8 cellular contexts compared by ENCODE assay signal in the genomic region with DNA sequence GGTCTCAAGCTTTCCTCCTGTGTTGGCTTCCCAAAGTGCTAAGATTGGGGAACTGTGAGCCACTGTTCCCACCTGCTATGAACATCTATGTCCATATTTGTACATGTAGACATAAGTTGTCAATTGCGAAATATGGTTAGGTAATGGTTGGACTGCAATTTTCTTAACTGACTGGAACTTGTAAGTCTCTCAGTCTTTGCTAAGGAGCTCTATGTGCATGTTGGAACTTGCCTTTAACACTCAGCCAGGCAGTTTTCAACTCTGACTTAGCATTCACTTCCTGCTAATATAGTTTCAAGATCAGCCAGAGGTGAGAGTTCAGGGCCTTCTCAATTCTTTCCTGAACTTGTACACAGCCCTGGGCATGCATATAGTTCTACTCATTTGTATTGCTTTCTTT. TPM values are rescaled to one million over a fixed set of nuclear protein-coding genes. Genes with fewer than 3 reads are reported as not detected.
A peak's percentile ranks its signal among the peaks of the same experiment; 100 is the strongest.
DNase-seq lines count a peak whose midpoint lies in the region; ATAC-seq and TF ChIP-seq lines count a peak whose summit lies in the region.

No MANE protein-coding gene starts in this region.

- no peak overlapping the region for H4K8ac ChIP-seq in neuronal stem cell (ENCODE audit: low read depth, low read length)

- H3K9me3 ChIP-seq in PC-3 (ENCODE audit: low read length), result no peaks in the 10 kb centered on the region
- no peaks in the 10 kb centered on the region for H3K9me3 ChIP-seq in lower lobe of right lung
- H3K9me3 ChIP-seq in neuronal stem cell (replicated peaks in 1 of 2; ENCODE audit: control insufficient read depth in 2 of 2, insufficient read depth in 1 of 2, low read depth in 1 of 2, low read length in 2 of 2), result peaks cover 0 to 8% of the 10 kb centered on the region in 2 donors

- no peak overlapping the region for H3K4ac ChIP-seq in neuronal stem cell (ENCODE audit: low read length)

- WGBS in neuronal stem cell (ENCODE audit: extremely low coverage in 2 of 2, insufficient read length in 2 of 2, insufficient replicate concordance in 1 of 2), 2 donors, result no CpG with 5 or more reads among the region's 1 CpG

- H2AFZ ChIP-seq in PC-3 (ENCODE audit: low read length) (no peak overlapping the region), neuronal stem cell (ENCODE audit: low read length) (no peak overlapping the region)

- H2BK15ac ChIP-seq in neuronal stem cell (ENCODE audit: low read length), result no peak overlapping the region

- POLR2A ChIA-PET in PC-3 (lab: Charles Lee; ENCODE audit: unreplicated experiment), result interaction anchor here (0.6 kb wide), 1 partner anchor 44 kb away, joined by 3 read pairs; no protein-coding TSS in a partner anchor

- no peak overlapping the region for H2BK12ac ChIP-seq in neuronal stem cell (ENCODE audit: low read length)

- H3F3A ChIP-seq in PC-3 (ENCODE audit: low read length, unreplicated experiment), result no peaks in the 10 kb centered on the region

- no peaks in the 10 kb centered on the region for H3K36me3 ChIP-seq in PC-3 (ENCODE audit: low read depth, low read length)
- H3K36me3 ChIP-seq in lower lobe of right lung, result no peaks in the 10 kb centered on the region
- no peaks in the 10 kb centered on the region for H3K36me3 ChIP-seq in neuronal stem cell (replicated peaks in 1 of 2; ENCODE audit: control insufficient read depth in 2 of 2, insufficient read depth in 2 of 2, low read length in 2 of 2)

- no peaks in the 10 kb centered on the region for H3K27me3 ChIP-seq in PC-3 (ENCODE audit: low read length)
- no peaks in the 10 kb centered on the region for H3K27me3 ChIP-seq in lower lobe of right lung (ENCODE audit: low read depth)
- H3K27me3 ChIP-seq in neuronal stem cell (ENCODE audit: control insufficient read depth in 3 of 3, insufficient read depth in 3 of 3, low read depth in 1 of 3, low read length in 3 of 3), result no peaks in the 10 kb centered on the region

- peak; percentile 35 for ATAC-seq in GM18517 (IDR thresholded peaks at IDR 0.05; ENCODE audit: unreplicated experiment)
- ATAC-seq in HG02798 (IDR thresholded peaks at IDR 0.05; ENCODE audit: poor library complexity, unreplicated experiment), result peak; percentile 58
- no peak for ATAC-seq in PC-3
- ATAC-seq in lower lobe of right lung, result peak; percentile 72 to 82

- H3K4me1 ChIP-seq in PC-3 (ENCODE audit: insufficient read depth, low read length) (peaks cover 29% of the 10 kb centered on the region), lower lobe of right lung (peaks cover 16% of the 10 kb centered on the region), neuronal stem cell (ENCODE audit: control insufficient read depth in 2 of 2, insufficient read depth in 1 of 2, low read depth in 1 of 2, low read length in 2 of 2) (no peaks in the 10 kb centered on the region)

- H3K23ac ChIP-seq in neuronal stem cell (ENCODE audit: low read depth, low read length, poor library complexity), result no peak overlapping the region

- H4K20me1 ChIP-seq in PC-3 (ENCODE audit: low read length), result no peaks in the 10 kb centered on the region

- H3K79me1 ChIP-seq in neuronal stem cell (ENCODE audit: low read depth, low read length), result no peaks in the 10 kb centered on the region

- H3K9me2 ChIP-seq in PC-3 (replicated peaks; ENCODE audit: low read length), result no peaks in the 10 kb centered on the region

- H3K4me2 ChIP-seq in PC-3 (ENCODE audit: low read length), result no peak overlapping the region
- H3K4me2 ChIP-seq in neuronal stem cell (ENCODE audit: insufficient read depth, low read length, poor library complexity, severe bottlenecking), result no peak overlapping the region

- DNase-seq in PC-3, result peak; percentile 73
- no peak for DNase-seq in lower lobe of right lung
- no peak for DNase-seq in NCI-H524 (lab: John Stamatoyannopoulos, UW)
- DNase-seq in neuronal stem cell (ENCODE audit: low spot score), result no peak
- DNase-seq in cerebellar nuclear complex (lab: John Stamatoyannopoulos, UW), result no peak
- no peak for DNase-seq in NCI-H146 treated with DMSO at 0.1 percent for 48 hours (lab: John Stamatoyannopoulos, UW; ENCODE audit: unreplicated experiment)

- no peak overlapping the region for H2BK5ac ChIP-seq in neuronal stem cell (ENCODE audit: low read length)

- BruUV-seq in PC-3 (replicated peaks; lab: Mats Ljungman, UMichigan), result no TSS peak

- TF ChIP-seq CTCF in PC-3 (conservative IDR thresholded peaks at IDR 0.05; ENCODE audit: low read depth, low read length) (no peak), lower lobe of right lung (IDR thresholded peaks at IDR 0.05) (no peak)

- H3K14ac ChIP-seq in neuronal stem cell (ENCODE audit: low read length), result no peak overlapping the region

- CTCF ChIA-PET in PC-3 (lab: Charles Lee), result no interaction called here

- H3K4me3 ChIP-seq in PC-3 (ENCODE audit: low read length) (no peak overlapping the region), lower lobe of right lung (no peak overlapping the region), neuronal stem cell (ENCODE audit: low read length in 2 of 2) (no peak overlapping the region)

- H4K91ac ChIP-seq in neuronal stem cell (ENCODE audit: low read depth, low read length, poor library complexity), result no peak overlapping the region

- H2BK120ac ChIP-seq in neuronal stem cell (ENCODE audit: low read depth, low read length), result no peak overlapping the region

- H3K9ac ChIP-seq in PC-3 (ENCODE audit: low read length), result no peak overlapping the region
- no peak overlapping the region for H3K9ac ChIP-seq in neuronal stem cell (ENCODE audit: low read depth, low read length, poor library complexity)

- no peaks in the 10 kb centered on the region for H3K79me2 ChIP-seq in PC-3 (ENCODE audit: low read length)

- no peak overlapping the region for H2AK5ac ChIP-seq in neuronal stem cell (ENCODE audit: low read depth, low read length)

- H3K27ac ChIP-seq in PC-3 (ENCODE audit: low read length), result no peak overlapping the region
- H3K27ac ChIP-seq in lower lobe of right lung, result no peak overlapping the region
- no peak overlapping the region for H3K27ac ChIP-seq in neuronal stem cell (replicated peaks; ENCODE audit: low read length)

- intact Hi-C loops in PC-3 (cut with micrococcal nuclease) (loop anchor here (5.0 to 10.0 kb wide), 2 partner anchors 46 to 139 kb away; partner anchors contain the start of gene EEA1), lower lobe of right lung (cut with DNase I) (no loop called here)

- H3K18ac ChIP-seq in neuronal stem cell (ENCODE audit: low read length), result no peak overlapping the region

RNA-seq across cellular contexts. Expression of gene EEA1, which starts 44.5 kb away (rescaled TPM):
- total RNA-seq in PC-3 (2014; rRNA removed) (7.9 and 11.9 TPM in 2 replicates), lower lobe of right lung (33.5 TPM)
- 10.8 TPM for polyA plus RNA-seq in neuronal stem cell (2013, experiment 1 of 2)
- polyA plus RNA-seq in neuronal stem cell (2013, experiment 2 of 2), result 11.7 TPM
